ENCODE assay signal across 8 cellular contexts in the genomic region with DNA sequence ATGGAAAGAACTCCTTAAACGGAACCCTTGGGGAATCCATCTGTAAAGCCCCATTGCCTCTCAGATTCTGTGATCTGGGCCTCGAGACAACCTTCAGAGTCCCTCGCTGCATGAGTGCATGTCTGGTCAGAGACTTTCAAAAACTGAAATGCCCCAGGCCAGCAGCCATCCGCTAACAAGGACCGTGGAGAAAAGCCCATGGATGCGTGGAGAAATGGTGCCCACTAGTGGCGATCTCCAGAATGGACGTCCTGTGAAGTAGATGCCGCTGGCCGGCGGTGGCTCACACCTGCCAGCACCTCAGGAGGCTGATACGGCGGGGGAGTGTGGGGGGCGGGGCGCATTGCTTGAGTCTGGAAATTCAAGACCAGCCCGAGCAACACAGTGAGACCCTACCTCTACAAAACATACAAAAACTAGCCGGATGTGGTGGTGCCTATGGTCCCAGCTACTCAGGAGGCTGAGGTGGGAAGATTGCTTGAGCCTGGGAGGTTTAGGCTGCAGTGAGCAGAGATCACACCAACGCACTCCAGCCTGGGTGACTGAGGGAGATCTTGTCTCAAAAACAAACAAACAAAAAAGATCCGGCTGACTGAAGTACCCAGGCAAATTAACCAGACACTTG. TPM values are rescaled to one million over a fixed set of nuclear protein-coding genes. Genes with fewer than 3 reads are reported as not detected.
DNase-seq lines count a peak whose midpoint lies in the region; ATAC-seq and TF ChIP-seq lines count a peak whose summit lies in the region.

No MANE protein-coding gene starts in this region.

- ATAC-seq in GM18505 (IDR thresholded peaks at IDR 0.05; ENCODE audit: unreplicated experiment) (peak; percentile 73), HG03103 (IDR thresholded peaks at IDR 0.05; ENCODE audit: low read depth, unreplicated experiment) (peak; percentile 73), left colon (peak; percentile 96)

- H3K4me1 ChIP-seq in A673 (ENCODE audit: insufficient read depth, low read length, poor library complexity, severe bottlenecking) = peaks cover 9% of the 10 kb centered on the region

- DNase-seq in A673 (ENCODE audit: low spot score) (peak; percentile 78), NCI-H2227 (lab: John Stamatoyannopoulos, UW; ENCODE audit: unreplicated experiment) (peak; percentile 75), caudate nucleus (lab: John Stamatoyannopoulos, UW) (peak in 58 of 61 donors; percentile 14 to 86 (median 65)), left colon (peak; percentile 72 to 92)
- peak; percentile 89 for DNase-seq in activated CD4-positive, CD25-positive, alpha-beta regulatory T cell treated with anti-CD3 and anti-CD28 coated beads, Interleukin-2, amount 50 U/mL, for 72 hours
- DNase-seq in stimulated activated CD4-positive, alpha-beta T cell treated with anti-CD3 and anti-CD28 coated beads, Interleukin-2, amount 100 ng/mL, for 48 hours = peak; percentile 89 to 91

- no peaks in the 10 kb centered on the region for H3K27me3 ChIP-seq in A673 (replicated peaks; ENCODE audit: insufficient read depth, low read depth, low read length, poor library complexity)

- no peaks in the 10 kb centered on the region for H3K36me3 ChIP-seq in A673 (ENCODE audit: insufficient read depth, low read length, poor library complexity, severe bottlenecking)

- H3K9me3 ChIP-seq in A673 (ENCODE audit: low read depth, low read length, poor library complexity, severe bottlenecking) = no peaks in the 10 kb centered on the region

- intact Hi-C loops in A673 (cut with micrococcal nuclease; ENCODE audit: unreplicated experiment) (loop anchor here (2.0 to 5.0 kb wide), 3 partner anchors 95 to 1285 kb away; partner anchors contain the start of gene RASA3), left colon (cut with DNase I, micrococcal nuclease) (loop anchor here in 1 of 2 donors (2.0 kb wide), 1 partner anchor 276 kb away; no protein-coding TSS in a partner anchor)

- BruUV-seq in A673 (replicated peaks; lab: Mats Ljungman, UMichigan) = no TSS peak

- TF ChIP-seq CTCF in A673 (conservative IDR thresholded peaks at IDR 0.05; ENCODE audit: low read depth, low read length) = peak; percentile 92

- TF ChIP-seq POLR2A in GM18505 (IDR thresholded peaks at IDR 0.05; ENCODE audit: borderline replicate concordance, extremely low read depth, insufficient read depth, insufficient read length) = no peak

- H3K27ac ChIP-seq in A673 (ENCODE audit: low read depth, low read length, poor library complexity, severe bottlenecking) (no peak overlapping the region), caudate nucleus (ENCODE audit: low read depth, low read length) (no peak overlapping the region)

- CTCF ChIA-PET in A673 (lab: Charles Lee) = interaction anchor here (1.2 kb wide), 1 partner anchor 19 kb away, joined by 3 read pairs; no protein-coding TSS in a partner anchor

- POLR2A ChIA-PET in A673 (lab: Charles Lee; ENCODE audit: low non-redundant PET) = no interaction called here

- H3K4me3 ChIP-seq in A673 (ENCODE audit: low read depth, low read length, poor library complexity, severe bottlenecking) = no peak overlapping the region

RNA-seq across cellular contexts. Expression of gene CDC16, which starts 7.9 kb away (rescaled TPM):
- total RNA-seq in A673 (2021) = 61.1 and 63.3 TPM in 2 replicates
- 10 to 100 TPM; 44.5 to 45.1 TPM for total RNA-seq in left colon

RNA-seq across cellular contexts. Expression of gene CFAP97D2, which starts 47.8 kb away (rescaled TPM):
- total RNA-seq in A673 (2021) (not detected in 2 replicates), left colon (not detected)

RNA-seq across cellular contexts. Expression of gene UPF3A, which starts 54.6 kb away (rescaled TPM):
- total RNA-seq in A673 (2021) (32.0 and 34.5 TPM in 2 replicates), left colon (10 to 100 TPM; 29.0 to 32.6 TPM)
